ENCODE assay signal across 18 cellular contexts in the genomic region with DNA sequence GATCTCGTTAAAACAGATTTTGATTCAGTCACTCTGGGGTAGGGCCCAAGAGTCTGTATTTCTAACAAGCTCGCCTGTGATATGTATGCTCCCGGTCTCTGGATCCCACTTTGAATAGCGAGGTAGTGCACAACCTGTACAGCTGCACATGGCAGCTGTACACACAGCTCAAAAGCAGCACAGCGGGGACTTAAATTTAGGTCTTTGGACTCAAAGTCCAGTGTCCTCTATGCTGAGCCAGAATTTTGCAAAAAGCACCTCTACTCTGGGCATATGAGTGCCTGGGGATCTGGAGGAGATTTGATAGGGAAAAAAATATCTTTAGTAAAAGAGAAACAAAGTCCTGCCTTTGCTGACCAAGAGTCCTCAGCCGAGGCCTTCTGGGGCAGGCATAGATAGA.
DNase-seq lines count a peak whose midpoint lies in the region; ATAC-seq and TF ChIP-seq lines count a peak whose summit lies in the region.
"Had no signal": no experiment of that assay in that cellular context is flagged by ENCODE, and none has a peak within 500 bp of the region (broad histone marks: within the 10 kb centered on the region; RNA-seq: fewer than 3 reads in every experiment).

No MANE protein-coding gene starts in this region.

- no peak overlapping the region for H2AFZ ChIP-seq in H9 (ENCODE audit: low read length)

- H3K56ac ChIP-seq in H9 (ENCODE audit: insufficient read length, low read depth, low read length), result no peak overlapping the region

- H3K4ac ChIP-seq in H9 (ENCODE audit: low read depth, low read length), result no peak overlapping the region

- WGBS in H9 (ENCODE audit: extremely low coverage, insufficient read length, low lambda C conversion rate), result no CpG with 5 or more reads among the region's 6 CpGs

- H4K20me1 ChIP-seq in H9 (ENCODE audit: control insufficient read depth, insufficient read depth, insufficient read length), result no peaks in the 10 kb centered on the region

- no peak overlapping the region for H3K18ac ChIP-seq in H9 (ENCODE audit: insufficient read length, low read depth, low read length)

- H3T11ph ChIP-seq in H9 (ENCODE audit: low read length), result no peak overlapping the region

- no peak overlapping the region for H4K5ac ChIP-seq in H9 (ENCODE audit: insufficient read length, low read depth, low read length)

- no peak for TF ChIP-seq CTCF in H9 (conservative IDR thresholded peaks at IDR 0.05)
- no peak for TF ChIP-seq CTCF in dorsolateral prefrontal cortex (IDR thresholded peaks at IDR 0.05 in 54 of 56, conservative IDR thresholded peaks at IDR 0.05 in 2 of 56; ENCODE audit: low read depth in 1 of 56, partially characterized antibody in 56 of 56)
- TF ChIP-seq CTCF in neural crest cell (conservative IDR thresholded peaks at IDR 0.05), result no peak

- H3K79me1 ChIP-seq in H9 (ENCODE audit: insufficient read depth, low read depth, low read length, poor library complexity, severe bottlenecking), result no peaks in the 10 kb centered on the region

- H3K23me2 ChIP-seq in H9 (ENCODE audit: insufficient read length, low read depth, low read length, poor library complexity, severe bottlenecking), result no peaks in the 10 kb centered on the region

- H3K27ac ChIP-seq in H9 (ENCODE audit: insufficient read length, low read depth, low read length), result no peak overlapping the region
- H3K27ac ChIP-seq in dorsolateral prefrontal cortex, result peak overlapping the region in 47 of 59 donors; percentile 7 to 99 (median 59)
- H3K27ac ChIP-seq: HL-60, Peyer's patch had no signal

- no peak overlapping the region for H4K91ac ChIP-seq in H9 (ENCODE audit: insufficient read length, low read depth, low read length)

- DNase-seq in H9, result no peak
- DNase-seq in NCI-H69 (lab: John Stamatoyannopoulos, UW), result peak; percentile 13
- DNase-seq in dorsolateral prefrontal cortex, result no peak
- DNase-seq in neural crest cell (ENCODE audit: low read depth, low spot score), result no peak
- DNase-seq in SKM-1 treated with dmso at 0.1 percent for 144 hours (lab: John Stamatoyannopoulos, UW; ENCODE audit: unreplicated experiment), result no peak
- no peak for DNase-seq in activated naive CD4-positive, alpha-beta T cell treated with anti-CD3 and anti-CD28 coated beads, Interleukin-2, amount 10 ng/mL, durations not matched to agents 7 days and 5 days
- DNase-seq in NCI-H510A treated with DMSO at 0.1 percent for 48 hours (lab: John Stamatoyannopoulos, UW), result no peak
- DNase-seq: ACHN, AML-193, NCI-H2029 treated with DMSO at 0.1 percent for 48 hours, NCI-H748 treated with DMSO at 0.1 percent for 48 hours, Peyer's patch, SK-N-SH, T-helper 1 cell had no signal

- no peak overlapping the region for H3K14ac ChIP-seq in H9 (ENCODE audit: insufficient read depth, low read length)

- H2BK5ac ChIP-seq in H9 (ENCODE audit: insufficient read length, low read length), result no peak overlapping the region

- H3K9me3 ChIP-seq in H9 (ENCODE audit: control insufficient read depth, low read depth, low read length), result no peaks in the 10 kb centered on the region
- H3K9me3 ChIP-seq: HAP-1, Peyer's patch, SK-N-SH had no signal

- H3K4me3 Mint-ChIP-seq in H9, result no peak overlapping the region
- no peak overlapping the region for H3K4me3 Mint-ChIP-seq in neural crest cell
- H3K4me3 Mint-ChIP-seq in activated naive CD4-positive, alpha-beta T cell treated with anti-CD3 and anti-CD28 coated beads, Interleukin-2, amount 10 ng/mL, durations not matched to agents 7 days and 5 days, result no peak overlapping the region

- no peak for ATAC-seq in HG03097 (IDR thresholded peaks at IDR 0.05; ENCODE audit: low FRiP score, unreplicated experiment)
- ATAC-seq: Right ventricle myocardium inferior had no signal

- H3K23ac ChIP-seq in H9 (ENCODE audit: insufficient read length, low read depth, low read length), result no peak overlapping the region

- H3K36me3 Mint-ChIP-seq in H9 (ENCODE audit: insufficient read depth in 1 of 3, low read depth in 3 of 3) (peaks cover 0 to 2% (median 0%) of the 10 kb centered on the region in 3 experiments; a peak in 1 of 7 replicates), neural crest cell (ENCODE audit: low read depth) (no peaks in the 10 kb centered on the region)
- no peaks in the 10 kb centered on the region for H3K36me3 Mint-ChIP-seq in activated naive CD4-positive, alpha-beta T cell treated with anti-CD3 and anti-CD28 coated beads, Interleukin-2, amount 10 ng/mL, durations not matched to agents 7 days and 5 days

- no peak overlapping the region for H3K9ac ChIP-seq in H9 (ENCODE audit: extremely low read depth, insufficient read length, low read length)
- H3K9ac ChIP-seq: SK-N-SH had no signal

- H2AK5ac ChIP-seq in H9 (ENCODE audit: insufficient read length, low read length), result no peak overlapping the region

- no peak overlapping the region for H2BK20ac ChIP-seq in H9 (ENCODE audit: low read depth, low read length, poor library complexity, severe bottlenecking)

- H4K8ac ChIP-seq in H9 (replicated peaks; ENCODE audit: insufficient read length, low read depth, low read length), result no peak overlapping the region

- H2BK12ac ChIP-seq in H9 (ENCODE audit: insufficient read length, low read depth, low read length), result no peak overlapping the region

- H3K4me1 ChIP-seq in H9 (ENCODE audit: insufficient read depth, low read length), result peaks cover 4% of the 10 kb centered on the region

- H3K4me1 Mint-ChIP-seq in H9 (peaks cover 57 to 72% of the 10 kb centered on the region in 2 experiments), neural crest cell (peaks cover 62% of the 10 kb centered on the region)
- H3K4me1 Mint-ChIP-seq in activated naive CD4-positive, alpha-beta T cell treated with anti-CD3 and anti-CD28 coated beads, Interleukin-2, amount 10 ng/mL, durations not matched to agents 7 days and 5 days, result peaks cover 9% of the 10 kb centered on the region

- H3K4me2 ChIP-seq in H9 (ENCODE audit: insufficient read depth, insufficient read length, low read length), result no peak overlapping the region
- H3K4me2 ChIP-seq: SK-N-SH had no signal

- no peak overlapping the region for H2BK15ac ChIP-seq in H9 (ENCODE audit: low read depth, low read length)

- intact Hi-C loops in dorsolateral prefrontal cortex (cut with DNase I), result no loop called here

- H2BK120ac ChIP-seq in H9 (ENCODE audit: low read depth, low read length, poor library complexity, severe bottlenecking), result no peak overlapping the region

- CTCF ChIA-PET in activated naive CD4-positive, alpha-beta T cell treated with anti-CD3 and anti-CD28 coated beads, Interleukin-2, amount 10 ng/mL, durations not matched to agents 7 days and 5 days (lab: Charles Lee), result interaction anchor here (1.0 to 1.2 kb wide), 2 partner anchors 17 to 40 kb away, joined by 3 read pairs; no protein-coding TSS in a partner anchor

- H3K79me2 ChIP-seq in H9 (ENCODE audit: insufficient read depth, low read length), result no peaks in the 10 kb centered on the region

- no peaks in the 10 kb centered on the region for H3K9me3 Mint-ChIP-seq in H9
- H3K9me3 Mint-ChIP-seq in neural crest cell, result no peaks in the 10 kb centered on the region
- H3K9me3 Mint-ChIP-seq in activated naive CD4-positive, alpha-beta T cell treated with anti-CD3 and anti-CD28 coated beads, Interleukin-2, amount 10 ng/mL, durations not matched to agents 7 days and 5 days, result no peaks in the 10 kb centered on the region

- H3K27me3 Mint-ChIP-seq in H9 (ENCODE audit: low read depth) (no peaks in the 10 kb centered on the region; the same call in 1 of the 2 replicates), neural crest cell (ENCODE audit: low read depth) (no peaks in the 10 kb centered on the region)
- no peaks in the 10 kb centered on the region for H3K27me3 Mint-ChIP-seq in activated naive CD4-positive, alpha-beta T cell treated with anti-CD3 and anti-CD28 coated beads, Interleukin-2, amount 10 ng/mL, durations not matched to agents 7 days and 5 days

- H3K27me3 ChIP-seq in H9 (ENCODE audit: insufficient read depth, low read length) (no peaks in the 10 kb centered on the region), dorsolateral prefrontal cortex (no peaks in the 10 kb centered on the region)
- H3K27me3 ChIP-seq: Peyer's patch had no signal

- no peak overlapping the region for H3K4me3 ChIP-seq in dorsolateral prefrontal cortex
- H3K4me3 ChIP-seq: HAP-1, Peyer's patch had no signal

- peak overlapping the region in 2 of 3 experiments; percentile 23 to 39; a peak in 1 of 7 replicates for H3K27ac Mint-ChIP-seq in H9
- peak overlapping the region; percentile 36 for H3K27ac Mint-ChIP-seq in neural crest cell (ENCODE audit: unreplicated experiment)
- no peak overlapping the region for H3K27ac Mint-ChIP-seq in activated naive CD4-positive, alpha-beta T cell treated with anti-CD3 and anti-CD28 coated beads, Interleukin-2, amount 10 ng/mL, durations not matched to agents 7 days and 5 days
